Comparison of ENCODE assay signal across 24 cellular contexts in the genomic region with DNA sequence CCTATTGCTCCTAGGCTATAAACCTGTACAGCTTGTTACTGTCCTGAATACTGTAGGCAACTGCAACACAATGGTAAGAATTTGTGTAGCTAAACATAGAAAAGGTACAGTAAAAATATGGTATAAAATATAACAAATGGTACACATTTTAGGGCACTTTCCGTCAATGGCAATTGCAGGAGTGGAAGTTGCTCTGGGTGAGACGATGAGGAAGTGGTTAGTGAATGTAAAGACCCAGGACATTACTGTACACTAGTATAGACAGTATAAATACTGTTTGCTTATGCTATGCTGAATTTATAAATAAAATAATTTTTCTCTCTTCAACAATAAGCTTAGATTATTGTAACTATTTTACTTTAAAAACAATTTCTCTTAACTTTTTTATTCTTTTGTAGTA. TPM values are rescaled to one million over a fixed set of nuclear protein-coding genes. Genes with fewer than 3 reads are reported as not detected.
DNase-seq lines count a peak whose midpoint lies in the region; ATAC-seq and TF ChIP-seq lines count a peak whose summit lies in the region.
"Had no signal": no experiment of that assay in that cellular context is flagged by ENCODE, and none has a peak within 500 bp of the region (broad histone marks: within the 10 kb centered on the region; RNA-seq: fewer than 3 reads in every experiment).

No MANE protein-coding gene starts in this region.

- no peaks in the 10 kb centered on the region for H3K9me3 Mint-ChIP-seq in CD4-positive, CD25-positive, alpha-beta regulatory T cell
- no peaks in the 10 kb centered on the region for H3K9me3 Mint-ChIP-seq in memory B cell
- H3K9me3 Mint-ChIP-seq: activated CD4-positive, alpha-beta T cell treated with anti-CD3 and anti-CD28 coated beads, Interleukin-2, amount 10 ng/mL, durations not matched to agents 24 days and 14 days; activated naive CD4-positive, alpha-beta T cell treated with anti-CD3 and anti-CD28 coated beads, Interleukin-2, amount 10 ng/mL, durations not matched to agents 7 days and 5 days had no signal

- H3K36me3 ChIP-seq in CD4-positive, CD25-positive, alpha-beta regulatory T cell (ENCODE audit: control insufficient read depth, insufficient read depth, low read length): no peaks in the 10 kb centered on the region
- H3K36me3 ChIP-seq in OCI-LY7 (ENCODE audit: insufficient read depth, low read length): no peaks in the 10 kb centered on the region

- CTCF ChIA-PET in OCI-LY7 (lab: Charles Lee; ENCODE audit: unreplicated experiment): interaction anchor here (0.9 to 1.0 kb wide), 2 partner anchors 17 to 20 kb away, joined by 3 read pairs; no protein-coding TSS in a partner anchor

- H3K79me2 ChIP-seq in OCI-LY7 (ENCODE audit: insufficient read depth, low read depth, low read length): no peaks in the 10 kb centered on the region

- no peak overlapping the region for H3K4me3 ChIP-seq in CD4-positive, CD25-positive, alpha-beta regulatory T cell (ENCODE audit: low read depth, low read length)
- H3K4me3 ChIP-seq in OCI-LY7 (ENCODE audit: low read depth, low read length, poor library complexity, severe bottlenecking): peak overlapping the region; percentile 70
- H3K4me3 ChIP-seq: dorsolateral prefrontal cortex, skin epidermis had no signal

- peak overlapping the region in 2 of 4 donors; percentile 79 to 88 for H3K4me3 Mint-ChIP-seq in CD4-positive, CD25-positive, alpha-beta regulatory T cell
- H3K4me3 Mint-ChIP-seq in memory B cell: peak overlapping the region; percentile 72

- H4K20me1 ChIP-seq in OCI-LY7 (ENCODE audit: insufficient read depth, low read length): no peaks in the 10 kb centered on the region

- H3K27me3 Mint-ChIP-seq in CD4-positive, CD25-positive, alpha-beta regulatory T cell: no peaks in the 10 kb centered on the region
- H3K27me3 Mint-ChIP-seq in memory B cell: no peaks in the 10 kb centered on the region

- H3K36me3 Mint-ChIP-seq in CD4-positive, CD25-positive, alpha-beta regulatory T cell: peaks cover 5% of the 10 kb centered on the region
- no peaks in the 10 kb centered on the region for H3K36me3 Mint-ChIP-seq in memory B cell
- H3K36me3 Mint-ChIP-seq: activated naive CD4-positive, alpha-beta T cell treated with anti-CD3 and anti-CD28 coated beads, Interleukin-2, amount 10 ng/mL, durations not matched to agents 7 days and 5 days had no signal

- no peak for ATAC-seq in CD4-positive, CD25-positive, alpha-beta regulatory T cell (ENCODE audit: low read depth in 2 of 2)
- peak; percentile 21 for ATAC-seq in HG02870 (IDR thresholded peaks at IDR 0.05; ENCODE audit: unreplicated experiment)
- ATAC-seq in memory B cell (ENCODE audit: low read depth): no peak
- no peak for ATAC-seq in activated CD4-positive, CD25-positive, alpha-beta regulatory T cell treated with anti-CD3 and anti-CD28 coated beads, Interleukin-2, amount 50 U/mL, for 24 hours
- ATAC-seq: esophagus mucosa, left ventricle myocardium superior had no signal

- no peaks in the 10 kb centered on the region for H3K9me2 ChIP-seq in OCI-LY7 (ENCODE audit: insufficient read depth, low read length)

- peak overlapping the region; percentile 83; the same call in 1 of the 2 replicates for H2AFZ ChIP-seq in OCI-LY7 (ENCODE audit: low read length)

- POLR2A ChIA-PET in OCI-LY7 (lab: Charles Lee): interaction anchor here (1.4 to 2.7 kb wide), 6 partner anchors 17 to 105 kb away, joined by 3 to 13 read pairs (median 6); no protein-coding TSS in a partner anchor

- peaks cover 17% of the 10 kb centered on the region for H3K4me1 ChIP-seq in CD4-positive, CD25-positive, alpha-beta regulatory T cell (ENCODE audit: control insufficient read depth, insufficient read depth, low read length, poor library complexity, severe bottlenecking)
- peaks cover 70% of the 10 kb centered on the region for H3K4me1 ChIP-seq in OCI-LY7 (ENCODE audit: insufficient read depth, low read length, poor library complexity, severe bottlenecking)

- peak overlapping the region in 2 of 3 donors; percentile 86 to 91 for H3K27ac Mint-ChIP-seq in CD4-positive, CD25-positive, alpha-beta regulatory T cell
- H3K27ac Mint-ChIP-seq in memory B cell: peak overlapping the region; percentile 93
- H3K27ac Mint-ChIP-seq: progenitor cell of endocrine pancreas had no signal

- no TSS peak for BruUV-seq in OCI-LY7 (replicated peaks; lab: Mats Ljungman, UMichigan)

- TF ChIP-seq CTCF in OCI-LY7 (conservative IDR thresholded peaks at IDR 0.05; ENCODE audit: low read length): no peak

- peaks cover 15 to 37% (median 27%) of the 10 kb centered on the region in 4 donors for H3K4me1 Mint-ChIP-seq in CD4-positive, CD25-positive, alpha-beta regulatory T cell
- peaks cover 42% of the 10 kb centered on the region for H3K4me1 Mint-ChIP-seq in memory B cell

- peak in 1 of 3 donors; percentile 11 for DNase-seq in CD4-positive, CD25-positive, alpha-beta regulatory T cell
- DNase-seq in OCI-LY7 (ENCODE audit: low spot score) (no peak), memory B cell (ENCODE audit: low spot score in 2 of 2) (no peak), dedifferentiated amniotic fluid mesenchymal stem cell (ENCODE audit: extremely low spot score) (no peak), SW480 (ENCODE audit: low spot score) (no peak), NCI-H1417 treated with DMSO at 0.1 percent for 48 hours (lab: John Stamatoyannopoulos, UW) (no peak)
- DNase-seq: activated CD4-positive, alpha-beta T cell treated with anti-CD3 and anti-CD28 coated beads, Interleukin-2, amount 10 ng/mL, durations not matched to agents 24 days and 14 days; activated naive CD4-positive, alpha-beta T cell treated with anti-CD3 and anti-CD28 coated beads, Interleukin-2, amount 10 ng/mL, durations not matched to agents 7 days and 5 days; activated T-cell treated with anti-CD3 and anti-CD28 coated beads for 4 hours; dorsolateral prefrontal cortex; GF-D8; glutamatergic neuron; H7; left ventricle myocardium superior; NCI-H1694; NCI-H446; SHP77 treated with DMSO at 0.1 percent for 48 hours; stimulated activated CD4-positive, alpha-beta T cell treated with anti-CD3 and anti-CD28 coated beads, Interleukin-4, amount 100 ng/mL, for 4 hours; stimulated activated CD8-positive, alpha-beta memory T cell treated with anti-CD3 and anti-CD28 coated beads, Interleukin-4, amount 100 ng/mL, for 48 hours had no signal

- intact Hi-C loops in OCI-LY7 (cut with micrococcal nuclease; ENCODE audit: unreplicated experiment): no loop called here

- H3K4me2 ChIP-seq in OCI-LY7 (ENCODE audit: low read length): peak overlapping the region; percentile 90

- H3K27me3 ChIP-seq in CD4-positive, CD25-positive, alpha-beta regulatory T cell (ENCODE audit: control insufficient read depth, insufficient read depth, low read length): peaks cover 4% of the 10 kb centered on the region
- H3K27me3 ChIP-seq: dorsolateral prefrontal cortex had no signal

- H3K9me3 ChIP-seq in CD4-positive, CD25-positive, alpha-beta regulatory T cell (ENCODE audit: control insufficient read depth in 2 of 2, low read length in 2 of 2): no peaks in the 10 kb centered on the region
- no peaks in the 10 kb centered on the region for H3K9me3 ChIP-seq in OCI-LY7 (ENCODE audit: low read length)

- no peak overlapping the region for H3K27ac ChIP-seq in CD4-positive, CD25-positive, alpha-beta regulatory T cell (ENCODE audit: insufficient read depth, low read length, poor library complexity, severe bottlenecking)
- H3K27ac ChIP-seq in OCI-LY7 (ENCODE audit: low read depth, low read length, poor library complexity, severe bottlenecking): peak overlapping the region; percentile 93
- H3K27ac ChIP-seq: dorsolateral prefrontal cortex had no signal

RNA-seq across cellular contexts. Expression of gene ADRB2, which starts 15.6 kb away (rescaled TPM):
- 1.0 TPM for total RNA-seq in CD4-positive, CD25-positive, alpha-beta regulatory T cell
- polyA plus RNA-seq in CD4-positive, CD25-positive, alpha-beta regulatory T cell: 1 to 10 TPM in 1 of 4 donors, under 1 TPM in 3; 0.30 to 1.4 (median 0.52) TPM
- total RNA-seq in OCI-LY7 (2014; rRNA removed; shearing (Covaris generic)): 14.6 and 16.8 TPM in 2 replicates
- 4.4 and 4.6 TPM in 2 replicates for total RNA-seq in OCI-LY7 (2022)
